Comparison of ENCODE assay signal across 7 cellular contexts in the genomic region with DNA sequence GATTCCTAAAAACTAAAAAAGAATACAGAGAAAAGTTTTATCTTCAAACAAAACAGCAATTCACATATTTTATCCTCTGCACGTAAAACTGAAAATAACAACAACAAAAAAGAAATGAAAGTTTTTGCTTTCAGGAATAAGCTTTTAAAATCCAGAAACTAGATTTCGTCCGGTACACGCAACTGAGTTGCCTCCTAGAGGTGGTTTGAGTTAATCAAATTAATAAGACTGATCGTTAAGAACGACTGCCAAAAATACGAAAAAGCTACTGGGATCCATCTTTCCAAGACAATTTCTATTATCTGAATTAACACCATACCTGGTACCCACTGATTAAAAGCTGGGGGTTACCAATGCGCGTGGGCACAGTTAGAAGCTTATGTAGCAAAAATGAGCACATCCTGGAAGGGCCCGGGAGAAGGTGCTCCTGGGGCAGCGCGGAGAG. TPM values are rescaled to one million over a fixed set of nuclear protein-coding genes. Genes with fewer than 3 reads are reported as not detected.
A peak's percentile ranks its signal among the peaks of the same experiment; 100 is the strongest.
DNase-seq lines count a peak whose midpoint lies in the region; FAIRE-seq and TF ChIP-seq lines count a peak whose summit lies in the region.

No MANE protein-coding gene starts in this region.

- TF ChIP-seq CTCF in breast epithelium (IDR thresholded peaks at IDR 0.05) (no peak), mesothelial cell of epicardium (IDR thresholded peaks at IDR 0.05; ENCODE audit: unreplicated experiment) (no peak)

- DNase-seq in GM18507 (ENCODE audit: extremely low spot score, insufficient read length, low read depth): peak; percentile 2
- no peak for DNase-seq in breast epithelium (ENCODE audit: low spot score in 2 of 2)
- no peak for DNase-seq in mesothelial cell of epicardium (ENCODE audit: low spot score in 2 of 2, unreplicated experiment in 2 of 2)
- DNase-seq in dermis blood vessel endothelial cell: no peak
- no peak for DNase-seq in T1000 (lab: John Stamatoyannopoulos, UW)
- no peak for DNase-seq in stimulated activated CD4-positive, alpha-beta T cell treated with anti-CD3 and anti-CD28 coated beads, Interleukin-2, amount 100 ng/mL, for 24 hours

- H3K9me3 Mint-ChIP-seq in mesothelial cell of epicardium: no peaks in the 10 kb centered on the region

- peak overlapping the region; percentile 96 for H3K9ac ChIP-seq in HUES64 (ENCODE audit: low read depth, low read length)

- H3K4me3 Mint-ChIP-seq in mesothelial cell of epicardium: peak overlapping the region; percentile 100

- H3K4me1 ChIP-seq in HUES64 (ENCODE audit: insufficient read depth, low read length) (peaks cover 30% of the 10 kb centered on the region), breast epithelium (no peaks in the 10 kb centered on the region)

- peak; percentile 49 for FAIRE-seq in GM18507 (lab: Jason Lieb, UNC)

- H3K27ac Mint-ChIP-seq in mesothelial cell of epicardium: peak overlapping the region; percentile 94

- H3K36me3 Mint-ChIP-seq in mesothelial cell of epicardium: peaks cover 14% of the 10 kb centered on the region

- H3K36me3 ChIP-seq in HUES64 (ENCODE audit: insufficient read depth, low read length) (peaks cover 43% of the 10 kb centered on the region), breast epithelium (no peaks in the 10 kb centered on the region)

- H3K4me3 ChIP-seq in HUES64 (ENCODE audit: low read length) (peak overlapping the region; percentile 100), breast epithelium (peak overlapping the region; percentile 79 to 95 (median 90))

- H3K27me3 Mint-ChIP-seq in mesothelial cell of epicardium (ENCODE audit: low read depth): no peaks in the 10 kb centered on the region

- TF ChIP-seq POLR2A in breast epithelium (IDR thresholded peaks at IDR 0.05): no peak

- WGBS in HUES64: 2% methylated on average over 12 of the region's 12 CpGs

- H3K27me3 ChIP-seq in HUES64 (ENCODE audit: insufficient read depth, low read length): no peaks in the 10 kb centered on the region
- H3K27me3 ChIP-seq in breast epithelium: no peaks in the 10 kb centered on the region

- intact Hi-C loops in breast epithelium (cut with DNase I; ENCODE audit: low total_unique reads): no loop called here

- no peaks in the 10 kb centered on the region for H3K9me3 ChIP-seq in HUES64 (ENCODE audit: insufficient read depth, low read depth, low read length)
- H3K9me3 ChIP-seq in breast epithelium: no peaks in the 10 kb centered on the region

- H3K27ac ChIP-seq in HUES64 (ENCODE audit: low read depth, low read length) (peak overlapping the region; percentile 76), breast epithelium (peak overlapping the region; percentile 90 to 91)

- peaks cover 23% of the 10 kb centered on the region for H3K4me1 Mint-ChIP-seq in mesothelial cell of epicardium

RNA-seq across cellular contexts. Expression of gene PDCD2, which starts 0.7 kb away (rescaled TPM):
- polyA plus RNA-seq in HUES64 (2013, experiment 1 of 2): 80.9 TPM
- polyA plus RNA-seq in HUES64 (2013, experiment 2 of 2): 94.0 TPM
- total RNA-seq in breast epithelium (10 to 100 TPM; 54.4 to 67.8 (median 64.6) TPM), mesothelial cell of epicardium (55.8 to 64.8 TPM (median 63.4 TPM) in 3 replicates), dermis blood vessel endothelial cell (75.2 and 75.6 TPM in 2 replicates)

RNA-seq across cellular contexts. Expression of gene TBP, which starts 29.6 kb away (rescaled TPM):
- 16.1 TPM for polyA plus RNA-seq in HUES64 (2013, experiment 1 of 2)
- 19.5 TPM for polyA plus RNA-seq in HUES64 (2013, experiment 2 of 2)
- 10 to 100 TPM; 14.7 to 23.6 (median 20.6) TPM for total RNA-seq in breast epithelium
- total RNA-seq in mesothelial cell of epicardium: 20.9 to 24.1 TPM (median 23.5 TPM) in 3 replicates
- 7.8 and 9.9 TPM in 2 replicates for total RNA-seq in dermis blood vessel endothelial cell

RNA-seq across cellular contexts. Expression of gene PSMB1, which starts 30.7 kb away (rescaled TPM):
- polyA plus RNA-seq in HUES64 (2013, experiment 1 of 2): 270 TPM
- polyA plus RNA-seq in HUES64 (2013, experiment 2 of 2): 242 TPM
- total RNA-seq in breast epithelium: 100 to 1,000 TPM; 190 to 281 (median 214) TPM
- total RNA-seq in mesothelial cell of epicardium: 137 to 142 TPM (median 140 TPM) in 3 replicates
- total RNA-seq in dermis blood vessel endothelial cell: 256 and 308 TPM in 2 replicates
